Comparison of ENCODE assay signal across 8 cellular contexts in the genomic region with DNA sequence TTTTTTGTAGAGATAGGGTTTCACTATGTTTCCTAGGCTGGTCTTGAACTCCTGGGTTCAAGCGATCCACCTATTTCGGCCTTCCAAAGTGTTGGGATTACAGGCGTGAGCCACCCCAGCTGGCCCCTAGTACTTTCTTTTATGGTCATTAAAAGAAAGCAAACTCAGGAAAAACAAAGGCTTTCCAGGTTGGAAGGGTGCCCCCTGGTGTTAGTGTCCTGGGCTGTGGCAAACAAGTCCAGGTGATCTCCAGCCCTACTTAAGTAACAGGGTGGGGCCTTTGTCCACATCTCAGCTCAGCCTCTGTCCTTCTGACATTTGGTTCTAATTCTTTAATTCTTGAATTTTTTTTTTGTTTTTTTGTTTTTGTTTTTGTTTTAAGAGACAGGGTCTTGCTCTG. TPM values are rescaled to one million over a fixed set of nuclear protein-coding genes. Genes with fewer than 3 reads are reported as not detected.
DNase-seq lines count a peak whose midpoint lies in the region; ATAC-seq and TF ChIP-seq lines count a peak whose summit lies in the region.

No MANE protein-coding gene starts in this region.

- peak in 5 of 7 experiments; percentile 19 to 58 (median 44) for DNase-seq in CD8-positive, alpha-beta T cell
- no peak for DNase-seq in HFFc6
- DNase-seq in activated CD4-positive, alpha-beta T cell treated with anti-CD3 and anti-CD28 coated beads, Interleukin-2, amount 50 U/mL, for 1 hour, result peak; percentile 44
- peak; percentile 71 for DNase-seq in stimulated activated CD8-positive, alpha-beta memory T cell treated with anti-CD3 and anti-CD28 coated beads, Interleukin-4, amount 100 ng/mL, for 48 hours
- no peak for DNase-seq in effector CD8-positive, alpha-beta T cell (lab: John Stamatoyannopoulos, UW)

- no peaks in the 10 kb centered on the region for H3K9me3 ChIP-seq in CD8-positive, alpha-beta T cell (ENCODE audit: low read length)
- H3K9me3 ChIP-seq in gastroesophageal sphincter, result no peaks in the 10 kb centered on the region

- H3K4me3 Mint-ChIP-seq in CD8-positive, alpha-beta T cell, result no peak overlapping the region
- H3K4me3 Mint-ChIP-seq in HFFc6, result no peak overlapping the region

- peaks cover 3% of the 10 kb centered on the region for H3K27me3 Mint-ChIP-seq in CD8-positive, alpha-beta T cell (ENCODE audit: low read depth)
- H3K27me3 Mint-ChIP-seq in HFFc6 (ENCODE audit: insufficient read depth), result peaks cover 4% of the 10 kb centered on the region; the same call in 1 of the 2 replicates

- no peak for TF ChIP-seq POLR2A in gastroesophageal sphincter (IDR thresholded peaks at IDR 0.05)

- ATAC-seq in CD8-positive, alpha-beta T cell, result no peak
- ATAC-seq in gastroesophageal sphincter (no peak), GM19455 (IDR thresholded peaks at IDR 0.05; ENCODE audit: unreplicated experiment) (no peak), GM19463 (IDR thresholded peaks at IDR 0.05; ENCODE audit: unreplicated experiment) (no peak)

- H3K4me1 Mint-ChIP-seq in CD8-positive, alpha-beta T cell (ENCODE audit: low read depth), result peaks cover 16% of the 10 kb centered on the region
- H3K4me1 Mint-ChIP-seq in HFFc6 (ENCODE audit: low read depth), result peaks cover 88% of the 10 kb centered on the region

- no peak overlapping the region for H3K27ac Mint-ChIP-seq in CD8-positive, alpha-beta T cell
- peak overlapping the region; percentile 93 for H3K27ac Mint-ChIP-seq in HFFc6

- no peaks in the 10 kb centered on the region for H3K36me3 ChIP-seq in CD8-positive, alpha-beta T cell (ENCODE audit: insufficient read depth, low read length)
- peaks cover 0 to 32% of the 10 kb centered on the region in 2 donors for H3K36me3 ChIP-seq in gastroesophageal sphincter

- peaks cover 8% of the 10 kb centered on the region for H3K4me1 ChIP-seq in CD8-positive, alpha-beta T cell (ENCODE audit: insufficient read depth, low read length)
- peaks cover 32 to 98% (median 61%) of the 10 kb centered on the region in 3 donors for H3K4me1 ChIP-seq in gastroesophageal sphincter

- POLR2A ChIA-PET in CD8-positive, alpha-beta T cell (lab: Charles Lee), result interaction anchor here (0.6 to 1.2 kb wide), 2 partner anchors 140 to 236 kb away, joined by 3 read pairs; no protein-coding TSS in a partner anchor

- TF ChIP-seq CTCF in CD8-positive, alpha-beta T cell (IDR thresholded peaks at IDR 0.05), result peak; percentile 28
- peak; percentile 82 for TF ChIP-seq CTCF in HFFc6 (IDR thresholded peaks at IDR 0.05)
- TF ChIP-seq CTCF in gastroesophageal sphincter (IDR thresholded peaks at IDR 0.05), result peak in 2 of 4 experiments; percentile 33 to 50

- H3K27ac ChIP-seq in CD8-positive, alpha-beta T cell (ENCODE audit: low read depth, low read length), result no peak overlapping the region
- H3K27ac ChIP-seq in gastroesophageal sphincter, result peak overlapping the region; percentile 84 to 98 (median 90)

- WGBS in gastroesophageal sphincter (ENCODE audit: low coverage in 1 of 2), 2 donors, result 54% methylated on average over 3 of the region's 3 CpGs; no CpG with 5 or more reads in 1 of the 2 donors

- H3K36me3 Mint-ChIP-seq in CD8-positive, alpha-beta T cell, result no peaks in the 10 kb centered on the region
- peaks cover 29% of the 10 kb centered on the region for H3K36me3 Mint-ChIP-seq in HFFc6 (ENCODE audit: low read depth)

- intact Hi-C loops in CD8-positive, alpha-beta T cell (cut with DNase I, micrococcal nuclease), result no loop called here

- H3K9me3 Mint-ChIP-seq in CD8-positive, alpha-beta T cell, result no peaks in the 10 kb centered on the region
- H3K9me3 Mint-ChIP-seq in HFFc6, result no peaks in the 10 kb centered on the region

- H3K27me3 ChIP-seq in CD8-positive, alpha-beta T cell (ENCODE audit: insufficient read depth, low read length), result no peaks in the 10 kb centered on the region
- H3K27me3 ChIP-seq in gastroesophageal sphincter, result no peaks in the 10 kb centered on the region

- no peak for TF ChIP-seq EP300 in gastroesophageal sphincter (IDR thresholded peaks at IDR 0.05)

- CTCF ChIA-PET in CD8-positive, alpha-beta T cell (lab: Charles Lee), result interaction anchor here (0.5 to 3.2 kb wide), 16 partner anchors 11 to 92 kb away, joined by 3 to 19 read pairs (median 4); no protein-coding TSS in a partner anchor

- no peak overlapping the region for H3K4me3 ChIP-seq in CD8-positive, alpha-beta T cell (ENCODE audit: low read depth, low read length)
- no peak overlapping the region for H3K4me3 ChIP-seq in gastroesophageal sphincter

RNA-seq across cellular contexts. Expression of gene IGFBP4, which starts 6.9 kb away (rescaled TPM):
- 1 to 10 TPM; 5.1 to 5.2 TPM for total RNA-seq in CD8-positive, alpha-beta T cell
- 100 to 1,000 TPM; 575 to 816 (median 659) TPM for total RNA-seq in HFFc6 (2021; fragmentation: NEBNext Ultra II Directional; extraction: Animal tissue kit (Norgen Biotek cat#: 25700))
- 100 to 1,000 TPM; 209 to 428 (median 281) TPM for total RNA-seq in gastroesophageal sphincter

RNA-seq across cellular contexts. Expression of gene TOP2A, which starts 32.5 kb away (rescaled TPM):
- total RNA-seq in CD8-positive, alpha-beta T cell, result 1 to 10 TPM; 2.9 TPM
- total RNA-seq in HFFc6 (2021; fragmentation: NEBNext Ultra II Directional; extraction: Animal tissue kit (Norgen Biotek cat#: 25700)), result 100 to 1,000 TPM in 5 of 6 experiments, 10 to 100 TPM in 1; 73.2 to 170 (median 150) TPM
- total RNA-seq in gastroesophageal sphincter, result 1 to 10 TPM in 1 of 4 donors, under 1 TPM in 3; 0.40 to 4.3 (median 0.79) TPM

RNA-seq across cellular contexts. Expression of gene TNS4, which starts 51.2 kb away (rescaled TPM):
- 1 to 10 TPM; 1.9 to 2.9 TPM for total RNA-seq in CD8-positive, alpha-beta T cell
- under 1 TPM in 1 of 6 experiments, not detected in 5; 0.17 TPM for total RNA-seq in HFFc6 (2021; fragmentation: NEBNext Ultra II Directional; extraction: Animal tissue kit (Norgen Biotek cat#: 25700))
- 1 to 10 TPM in 1 of 4 donors, not detected in 3; 2.2 TPM for total RNA-seq in gastroesophageal sphincter

Comparison
In these comparisons a context has a peak if more than half of its experiments do, and no peak if none do; other contexts are left out.
1. DNase-seq: peak in CD8-positive, alpha-beta T cell (5 of 7), activated CD4-positive, alpha-beta T cell treated with anti-CD3 and anti-CD28 coated beads, Interleukin-2, amount 50 U/mL, for 1 hour (single experiment) and stimulated activated CD8-positive, alpha-beta memory T cell treated with anti-CD3 and anti-CD28 coated beads, Interleukin-4, amount 100 ng/mL, for 48 hours (single experiment); none in HFFc6 (single experiment) and effector CD8-positive, alpha-beta T cell (single experiment).
2. RNA of gene IGFBP4, which starts 6.9 kb away (total RNA-seq): 575 to 816 TPM in HFFc6 and 209 to 428 TPM in gastroesophageal sphincter; 5.1 to 5.2 TPM in CD8-positive, alpha-beta T cell; every median in the first group is over 10 times any median in the second.
3. RNA of gene TOP2A, which starts 32.5 kb away (total RNA-seq): 73.2 to 170 TPM in HFFc6; 2.9 TPM in CD8-positive, alpha-beta T cell and 0.40 to 4.3 TPM in gastroesophageal sphincter; every median in the first group is over 10 times any median in the second.